ENCODE assay signal across 1 cellular context in genomic region chr3:98449606-98450193, GRCh38.
TF ChIP-seq lines count a peak whose summit lies in the region.

No MANE protein-coding gene starts in this region.

TF ChIP-seq in HCT116, 20 proteins besides CTCF, POLR2A, EP300 and RAD21 (continued from another document):
- TF ChIP-seq REST (IDR thresholded peaks at IDR 0.05; ENCODE audit: low read depth): no peak
- no peak for TF ChIP-seq SRF (IDR thresholded peaks at IDR 0.05; ENCODE audit: low read depth)
- TF ChIP-seq CBX3 (IDR thresholded peaks at IDR 0.05; ENCODE audit: low read depth): no peak
- TF ChIP-seq EGR1 (IDR thresholded peaks at IDR 0.05; ENCODE audit: low read depth): no peak
- TF ChIP-seq ELF1 (IDR thresholded peaks at IDR 0.05; ENCODE audit: borderline replicate concordance, low read depth): no peak
